In genomic region chr1:114510235-114511047, GRCh38 we compare ENCODE assay signal across 1 cellular context.
TF ChIP-seq lines count a peak whose summit lies in the region.

No MANE protein-coding gene starts in this region.

TF ChIP-seq in HEK293, 187 proteins besides CTCF, POLR2A, EP300 and RAD21 (continued from another document):
- peak; percentile 65 for TF ChIP-seq ZBTB6 (tag by site-specific recombination; IDR thresholded peaks at IDR 0.05)
- TF ChIP-seq ZNF776 (tag by site-specific recombination; IDR thresholded peaks at IDR 0.05; ENCODE audit: borderline replicate concordance) = no peak
- TF ChIP-seq ZNF837 (tag by site-specific recombination; IDR thresholded peaks at IDR 0.05) = no peak
- TF ChIP-seq SCRT2 (tag by site-specific recombination; IDR thresholded peaks at IDR 0.05) = no peak
- peak; percentile 64 for TF ChIP-seq ZNF341 (tag by site-specific recombination; IDR thresholded peaks at IDR 0.05; ENCODE audit: low read depth)
- no peak for TF ChIP-seq ATF2 (tag by site-specific recombination; IDR thresholded peaks at IDR 0.05; ENCODE audit: low read depth)
- TF ChIP-seq ZNF530 (tag by site-specific recombination; IDR thresholded peaks at IDR 0.05; ENCODE audit: low read depth) = no peak
- TF ChIP-seq ZNF394 (tag by site-specific recombination; IDR thresholded peaks at IDR 0.05; ENCODE audit: borderline replicate concordance) = peak; percentile 15; the same call in 1 of the 2 replicates
- no peak for TF ChIP-seq HOXD13 (CRISPR knock-in tag; IDR thresholded peaks at IDR 0.05; ENCODE audit: borderline replicate concordance)
- peak; percentile 93 for TF ChIP-seq ZNF513 (tag by site-specific recombination; IDR thresholded peaks at IDR 0.05)
- 0 out of 2 replicates have a peak, but pooled peaks have one; percentile 49 for TF ChIP-seq ZFP37 (tag by site-specific recombination; IDR thresholded peaks at IDR 0.05)
- no peak for TF ChIP-seq ZNF148 (tag by site-specific recombination; IDR thresholded peaks at IDR 0.05; ENCODE audit: borderline replicate concordance)
- peak; percentile 40; the same call in 1 of the 2 replicates for TF ChIP-seq KLF17 (tag by site-specific recombination; IDR thresholded peaks at IDR 0.05)
- no peak for TF ChIP-seq SALL2 (tag by site-specific recombination; IDR thresholded peaks at IDR 0.05; ENCODE audit: borderline replicate concordance)
- peak; percentile 67; the same call in 1 of the 2 replicates for TF ChIP-seq ZXDB (tag by site-specific recombination; IDR thresholded peaks at IDR 0.05)
- TF ChIP-seq ZNF658 (tag by site-specific recombination; IDR thresholded peaks at IDR 0.05) = no peak
- TF ChIP-seq ZNF324 (tag by site-specific recombination; IDR thresholded peaks at IDR 0.05) = no peak
- TF ChIP-seq HIC1 (tag by site-specific recombination; IDR thresholded peaks at IDR 0.05) = peak; percentile 81; the same call in 1 of the 2 replicates
- no peak for TF ChIP-seq ZNF221 (tag by site-specific recombination; IDR thresholded peaks at IDR 0.05; ENCODE audit: borderline replicate concordance)
- TF ChIP-seq TRIM28 (IDR thresholded peaks at IDR 0.05; ENCODE audit: borderline replicate concordance, low read length) = no peak
- TF ChIP-seq KLF16 (tag by site-specific recombination; IDR thresholded peaks at IDR 0.05) = peak; percentile 45; the same call in 1 of the 2 replicates
- TF ChIP-seq ZNF404 (tag by site-specific recombination; IDR thresholded peaks at IDR 0.05) = no peak
- 0 out of 2 replicates have a peak, but pooled peaks have one; percentile 30 for TF ChIP-seq PATZ1 (tag by site-specific recombination; IDR thresholded peaks at IDR 0.05)
- TF ChIP-seq ZSCAN30 (tag by site-specific recombination; IDR thresholded peaks at IDR 0.05) = peak; percentile 34; the same call in 1 of the 2 replicates
- TF ChIP-seq ZBTB1 (tag by site-specific recombination; IDR thresholded peaks at IDR 0.05) = 0 out of 2 replicates have a peak, but pooled peaks have one; percentile 40
- no peak for TF ChIP-seq KLF10 (tag by site-specific recombination; IDR thresholded peaks at IDR 0.05)
- TF ChIP-seq ZBTB17 (tag by site-specific recombination; IDR thresholded peaks at IDR 0.05) = peak; percentile 42; the same call in 1 of the 2 replicates
- TF ChIP-seq ZEB2 (tag by site-specific recombination; IDR thresholded peaks at IDR 0.05) = peak; percentile 71
- no peak for TF ChIP-seq ZNF473 (tag by site-specific recombination; IDR thresholded peaks at IDR 0.05)
- TF ChIP-seq SP7 (tag by site-specific recombination; IDR thresholded peaks at IDR 0.05) = 0 out of 2 replicates have a peak, but pooled peaks have one; percentile 25
- TF ChIP-seq ZNF335 (tag by site-specific recombination; conservative IDR thresholded peaks at IDR 0.05) = peak; percentile 92
- peak; percentile 25 for TF ChIP-seq ZBTB26 (tag by site-specific recombination; optimal IDR thresholded peaks at IDR 0.05)
- TF ChIP-seq ZIC2 (tag by site-specific recombination; IDR thresholded peaks at IDR 0.05) = peak; percentile 61
